1 cellular context compared by ENCODE assay signal in genomic region chr7:207418-208127, GRCh38.
TF ChIP-seq lines count a peak whose summit lies in the region.

No MANE protein-coding gene starts in this region.

TF ChIP-seq in IMR-90, 13 proteins besides CTCF, POLR2A, EP300 and RAD21 (continued from another document):
- no peak for TF ChIP-seq CHD1 (IDR thresholded peaks at IDR 0.05; ENCODE audit: low read depth, low read length)
